Comparison of ENCODE assay signal across 10 cellular contexts in the genomic region with DNA sequence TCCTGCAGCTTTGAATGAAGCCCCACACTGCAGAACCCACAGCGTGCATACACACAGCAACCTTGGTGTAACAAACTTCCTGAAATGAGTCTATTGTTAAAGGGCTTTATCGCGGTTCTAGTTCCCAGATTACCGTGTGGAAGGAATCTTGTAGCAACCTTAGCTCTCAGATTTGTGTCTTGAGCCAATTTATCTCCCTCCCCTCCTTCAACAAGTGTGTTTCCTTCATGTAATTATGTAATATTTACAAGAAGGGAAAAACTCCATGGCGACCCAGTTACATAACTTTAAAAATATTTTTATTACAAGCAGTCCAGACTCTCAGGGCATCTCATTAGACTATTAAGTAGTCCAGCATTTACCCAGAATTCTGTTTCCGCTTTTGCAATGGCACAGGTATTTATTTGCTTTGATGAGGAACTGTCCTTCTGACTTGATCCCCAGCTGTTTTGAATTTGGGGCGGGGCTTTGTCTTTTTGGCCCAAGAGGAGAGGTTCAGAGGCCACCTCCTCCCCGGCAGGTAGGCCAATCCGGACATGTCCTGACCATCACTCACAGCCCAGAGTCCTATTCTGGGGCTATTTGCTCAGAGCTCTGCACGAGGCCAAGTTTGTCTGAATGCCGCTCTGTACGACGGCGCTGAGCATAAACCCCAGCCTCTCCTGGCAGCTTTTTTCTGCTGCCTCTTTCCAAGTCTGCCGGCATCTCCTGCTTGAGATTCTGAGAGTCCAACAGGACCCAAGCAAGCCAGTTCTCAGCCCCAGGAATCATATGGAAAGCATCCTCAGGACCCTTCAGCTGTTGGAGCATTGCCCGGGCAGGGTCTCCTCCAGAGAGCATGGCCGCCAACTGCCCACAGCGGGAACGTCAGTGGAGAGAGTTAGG. TPM values are rescaled to one million over a fixed set of nuclear protein-coding genes. Genes with fewer than 3 reads are reported as not detected.
DNase-seq lines count a peak whose midpoint lies in the region; ATAC-seq and TF ChIP-seq lines count a peak whose summit lies in the region.
"Had no signal": no experiment of that assay in that cellular context is flagged by ENCODE, and none has a peak within 500 bp of the region (broad histone marks: within the 10 kb centered on the region; RNA-seq: fewer than 3 reads in every experiment).

No MANE protein-coding gene starts in this region.

- peaks cover 5% of the 10 kb centered on the region for H3K36me3 ChIP-seq in fibroblast of lung (ENCODE audit: control insufficient read depth, insufficient read depth, low read length)

- H3K36me3 Mint-ChIP-seq in neural crest cell (ENCODE audit: low read depth), result no peaks in the 10 kb centered on the region

- no peaks in the 10 kb centered on the region for H3K27me3 ChIP-seq in fibroblast of lung (ENCODE audit: control insufficient read depth, insufficient read depth, low read length)

- no peaks in the 10 kb centered on the region for H3K27me3 Mint-ChIP-seq in neural crest cell (ENCODE audit: low read depth)
- H3K27me3 Mint-ChIP-seq: activated CD4-positive, alpha-beta T cell treated with anti-CD3 and anti-CD28 coated beads, Interleukin-2, amount 10 ng/mL, durations not matched to agents 7 days and 5 days had no signal

- peak overlapping the region; percentile 79 for H3K27ac ChIP-seq in RWPE1
- peak overlapping the region; percentile 13 for H3K27ac ChIP-seq in fibroblast of lung (ENCODE audit: insufficient read depth, low read length)

- no peaks in the 10 kb centered on the region for H3K9me3 ChIP-seq in fibroblast of lung (ENCODE audit: control insufficient read depth, insufficient read depth, low read depth, low read length)

- H3K9ac ChIP-seq in fibroblast of lung (ENCODE audit: insufficient read depth, low read length), result no peak overlapping the region

- POLR2A ChIA-PET in RWPE1 (lab: Yijun Ruan, JAX; ENCODE audit: low non-redundant PET), result no interaction called here

- H3K4me1 Mint-ChIP-seq in neural crest cell, result peaks cover 31% of the 10 kb centered on the region

- H4K20me1 ChIP-seq in fibroblast of lung (ENCODE audit: control insufficient read depth, extremely low read depth, insufficient read depth, low read length), result no peaks in the 10 kb centered on the region

- H2AFZ ChIP-seq in fibroblast of lung (ENCODE audit: low read length), result no peak overlapping the region

- no peak overlapping the region for H3K4me3 Mint-ChIP-seq in neural crest cell
- H3K4me3 Mint-ChIP-seq: activated CD4-positive, alpha-beta T cell treated with anti-CD3 and anti-CD28 coated beads, Interleukin-2, amount 10 ng/mL, durations not matched to agents 7 days and 5 days had no signal

- no peak for ATAC-seq in HG02970 (IDR thresholded peaks at IDR 0.05; ENCODE audit: low FRiP score, unreplicated experiment)

- H3K27ac Mint-ChIP-seq in neural crest cell (ENCODE audit: unreplicated experiment), result peak overlapping the region; percentile 96
- H3K27ac Mint-ChIP-seq: activated CD4-positive, alpha-beta T cell treated with anti-CD3 and anti-CD28 coated beads, Interleukin-2, amount 10 ng/mL, durations not matched to agents 7 days and 5 days had no signal

- no peak overlapping the region for H3K4me3 ChIP-seq in fibroblast of lung (replicated peaks in 1 of 4; ENCODE audit: control extremely low read depth in 1 of 4, insufficient read depth in 1 of 4, low read depth in 3 of 4, low read length in 4 of 4)

- H3K79me2 ChIP-seq in fibroblast of lung (ENCODE audit: control insufficient read depth, insufficient read depth, low read length), result no peaks in the 10 kb centered on the region

- no peaks in the 10 kb centered on the region for H3K9me3 Mint-ChIP-seq in neural crest cell
- H3K9me3 Mint-ChIP-seq: activated CD4-positive, alpha-beta T cell treated with anti-CD3 and anti-CD28 coated beads, Interleukin-2, amount 10 ng/mL, durations not matched to agents 7 days and 5 days had no signal

- CTCF ChIA-PET in RWPE1 (lab: Yijun Ruan, JAX), result interaction anchor here (1.0 to 2.3 kb wide), 3 partner anchors 9 to 277 kb away, joined by 3 to 8 read pairs (median 4); no protein-coding TSS in a partner anchor

- H3K4me2 ChIP-seq in fibroblast of lung (ENCODE audit: extremely low read depth, insufficient read depth, low read length), result no peak overlapping the region

- TF ChIP-seq CTCF in RWPE1 (conservative IDR thresholded peaks at IDR 0.05; ENCODE audit: low read depth) (no peak), fibroblast of lung (conservative IDR thresholded peaks at IDR 0.05 in 1 of 2, IDR thresholded peaks at IDR 0.05 in 1 of 2; ENCODE audit: low read depth in 1 of 2, low read length in 2 of 2) (no peak), neural crest cell (conservative IDR thresholded peaks at IDR 0.05) (no peak)

- peak; percentile 43 for DNase-seq in AG08395 (ENCODE audit: low spot score)
- DNase-seq in RWPE1 (ENCODE audit: low spot score), result peak; percentile 54
- peak in 1 of 2 donors; percentile 53 for DNase-seq in fibroblast of lung (ENCODE audit: low read depth in 2 of 2)
- no peak for DNase-seq in neural crest cell (ENCODE audit: low read depth, low spot score)
- no peak for DNase-seq in SW 1271 (lab: John Stamatoyannopoulos, UW)
- DNase-seq in COR-L47 (lab: John Stamatoyannopoulos, UW), result no peak
- no peak for DNase-seq in NK-92 (lab: John Stamatoyannopoulos, UW; ENCODE audit: unreplicated experiment)
- DNase-seq: activated CD4-positive, alpha-beta T cell treated with anti-CD3 and anti-CD28 coated beads, Interleukin-2, amount 10 ng/mL, durations not matched to agents 7 days and 5 days; NK-92 treated with Interleukin-12 subunit alpha and Interleukin-12 subunit beta, amount 100 ng/mL, for 24 hours had no signal

- H3K4me1 ChIP-seq in fibroblast of lung (ENCODE audit: control insufficient read depth, extremely low read depth, insufficient read depth, low read length), result peaks cover 10% of the 10 kb centered on the region

RNA-seq across cellular contexts. Expression of gene CLEC16A, which starts 35.6 kb away (rescaled TPM):
- total RNA-seq in fibroblast of lung (17.2 and 22.0 TPM in 2 replicates), neural crest cell (21.3 and 26.0 TPM in 2 replicates)
- 9.1 and 15.3 TPM in 2 replicates for polyA plus RNA-seq in fibroblast of lung
- 10.4 and 14.7 TPM in 2 replicates for polyA plus RNA-seq in fibroblast of lung (2012)
- 53.8 and 83.9 TPM in 2 replicates for polyA minus RNA-seq in fibroblast of lung (ENCODE audit: low replicate concordance)

RNA-seq across cellular contexts. Expression of gene DEXI, which starts 37.7 kb away (rescaled TPM):
- total RNA-seq in fibroblast of lung (44.7 and 49.9 TPM in 2 replicates), neural crest cell (35.6 and 38.3 TPM in 2 replicates)
- 38.8 and 40.3 TPM in 2 replicates for polyA plus RNA-seq in fibroblast of lung
- polyA plus RNA-seq in fibroblast of lung (2012), result 37.5 and 44.5 TPM in 2 replicates
- polyA minus RNA-seq in fibroblast of lung (ENCODE audit: low replicate concordance), result 55.4 and 70.6 TPM in 2 replicates

Comparison
In these comparisons a context has a peak if more than half of its experiments do, and no peak if none do; other contexts are left out.
1. DNase-seq: peak in AG08395 (single experiment) and RWPE1 (single experiment); none in neural crest cell (single experiment), SW 1271 (0 of 2), COR-L47 (single experiment) and NK-92 (single experiment).